Comparison of ENCODE assay signal across 12 cellular contexts in genomic region chr1:211605613-211606326, GRCh38. TPM values are rescaled to one million over a fixed set of nuclear protein-coding genes. Genes with fewer than 3 reads are reported as not detected.
DNase-seq lines count a peak whose midpoint lies in the region; ATAC-seq and TF ChIP-seq lines count a peak whose summit lies in the region.
"Had no signal": no experiment of that assay in that cellular context is flagged by ENCODE, and none has a peak within 500 bp of the region (broad histone marks: within the 10 kb centered on the region; RNA-seq: fewer than 3 reads in every experiment).

No MANE protein-coding gene starts in this region.

- H3K36me3 Mint-ChIP-seq in Caco-2 (ENCODE audit: insufficient read depth, unreplicated experiment): no peaks in the 10 kb centered on the region
- H3K36me3 Mint-ChIP-seq in activated CD4-positive, alpha-beta memory T cell treated with anti-CD3 and anti-CD28 coated beads for 36 hours: no peaks in the 10 kb centered on the region

- no peak for ATAC-seq in GM18517 (IDR thresholded peaks at IDR 0.05; ENCODE audit: unreplicated experiment)

- H3K27ac Mint-ChIP-seq in Caco-2 (ENCODE audit: unreplicated experiment): peak overlapping the region; percentile 71
- H3K27ac Mint-ChIP-seq in activated CD4-positive, alpha-beta memory T cell treated with anti-CD3 and anti-CD28 coated beads for 36 hours: no peak overlapping the region

- 0 out of 22 replicates have a peak, but pooled peaks cover 0 to 6% (median 0%) of the 10 kb centered on the region in 11 experiments for H3K36me3 ChIP-seq in BLaER1 treated with 17β-estradiol and CSF1 and Interleukin-3, amounts not matched to agents 10 nM and 100 nM
- H3K36me3 ChIP-seq in Caco-2 (ENCODE audit: control insufficient read depth, insufficient read depth, low read length): no peaks in the 10 kb centered on the region
- no peaks in the 10 kb centered on the region for H3K36me3 ChIP-seq in WERI-Rb-1
- H3K36me3 ChIP-seq: cardiac muscle cell had no signal

- H3K9me3 Mint-ChIP-seq in Caco-2 (ENCODE audit: unreplicated experiment): no peaks in the 10 kb centered on the region
- no peaks in the 10 kb centered on the region for H3K9me3 Mint-ChIP-seq in activated CD4-positive, alpha-beta memory T cell treated with anti-CD3 and anti-CD28 coated beads for 36 hours

- peak overlapping the region in 10 of 11 experiments; percentile 2 to 87 (median 76); a peak in 16 of 22 replicates for H3K9ac ChIP-seq in BLaER1 treated with 17β-estradiol and CSF1 and Interleukin-3, amounts not matched to agents 10 nM and 100 nM
- H3K9ac ChIP-seq: parathyroid adenoma had no signal

- DNase-seq in Caco-2 (no peak), glomerular visceral epithelial cell (ENCODE audit: extremely low spot score) (no peak), DMS 273 treated with DMSO at 0.1 percent for 48 hours (lab: John Stamatoyannopoulos, UW) (no peak), WERI-Rb-1 (no peak)
- DNase-seq in activated CD4-positive, alpha-beta memory T cell treated with anti-CD3 and anti-CD28 coated beads for 36 hours: no peak

- intact Hi-C loops in Caco-2 (cut with micrococcal nuclease; ENCODE audit: unreplicated experiment): no loop called here
- intact Hi-C loops in activated CD4-positive, alpha-beta memory T cell treated with anti-CD3 and anti-CD28 coated beads for 36 hours (cut with micrococcal nuclease): no loop called here

- no TSS peak for BruUV-seq in Caco-2 (replicated peaks; lab: Mats Ljungman, UMichigan)

- no peaks in the 10 kb centered on the region for H3K27me3 Mint-ChIP-seq in Caco-2 (ENCODE audit: insufficient read depth, unreplicated experiment)
- H3K27me3 Mint-ChIP-seq in activated CD4-positive, alpha-beta memory T cell treated with anti-CD3 and anti-CD28 coated beads for 36 hours: peaks cover 3% of the 10 kb centered on the region

- 0 out of 22 replicates have a peak, but pooled peaks cover 0 to 5% (median 0%) of the 10 kb centered on the region in 11 experiments for H3K9me3 ChIP-seq in BLaER1 treated with 17β-estradiol and CSF1 and Interleukin-3, amounts not matched to agents 10 nM and 100 nM (replicated peaks in 1 of 11)
- no peaks in the 10 kb centered on the region for H3K9me3 ChIP-seq in Caco-2
- H3K9me3 ChIP-seq in mononuclear cell (ENCODE audit: low read depth, low read length): no peaks in the 10 kb centered on the region
- H3K9me3 ChIP-seq in WERI-Rb-1 (ENCODE audit: severe bottlenecking): no peaks in the 10 kb centered on the region

- peaks cover 15 to 98% (median 70%) of the 10 kb centered on the region in 10 experiments; a peak in 19 of 20 replicates for H3K4me1 ChIP-seq in BLaER1 treated with 17β-estradiol and CSF1 and Interleukin-3, amounts not matched to agents 10 nM and 100 nM
- H3K4me1 ChIP-seq in Caco-2 (peaks cover 70% of the 10 kb centered on the region), mononuclear cell (ENCODE audit: insufficient read depth, low read length) (peaks cover 65% of the 10 kb centered on the region)

- POLR2A ChIA-PET in Caco-2 (lab: Charles Lee): interaction anchor here (0.5 to 1.0 kb wide), 2 partner anchors 43 to 63 kb away, joined by 3 read pairs; no protein-coding TSS in a partner anchor
- POLR2A ChIA-PET in activated CD4-positive, alpha-beta memory T cell treated with anti-CD3 and anti-CD28 coated beads for 36 hours (lab: Charles Lee): no interaction called here

- H4K20me1 ChIP-seq in BLaER1 treated with 17β-estradiol and CSF1 and Interleukin-3, amounts not matched to agents 10 nM and 100 nM: no peaks in the 10 kb centered on the region

- H3K27me3 ChIP-seq in BLaER1 treated with 17β-estradiol and CSF1 and Interleukin-3, amounts not matched to agents 10 nM and 100 nM: no peaks in the 10 kb centered on the region
- H3K27me3 ChIP-seq in Caco-2 (replicated peaks; ENCODE audit: control insufficient read depth, insufficient read depth, low read length) (no peaks in the 10 kb centered on the region), mononuclear cell (ENCODE audit: insufficient read depth, low read length) (no peaks in the 10 kb centered on the region), WERI-Rb-1 (ENCODE audit: insufficient read depth, low read depth, severe bottlenecking) (no peaks in the 10 kb centered on the region)
- H3K27me3 ChIP-seq: cardiac muscle cell, hepatocyte had no signal

- TF ChIP-seq CTCF in Caco-2 (IDR thresholded peaks at IDR 0.05; ENCODE audit: insufficient read depth in 1 of 2, low read depth in 1 of 2, low read length in 1 of 2, severe bottlenecking in 1 of 2, unreplicated experiment in 1 of 2): no peak
- no peak for TF ChIP-seq CTCF in WERI-Rb-1 (IDR thresholded peaks at IDR 0.05; ENCODE audit: low read depth, low read length)

- peak overlapping the region in 10 of 11 experiments; percentile 55 to 95 (median 84); a peak in 19 of 22 replicates for H3K4me2 ChIP-seq in BLaER1 treated with 17β-estradiol and CSF1 and Interleukin-3, amounts not matched to agents 10 nM and 100 nM
- H3K4me2 ChIP-seq: hepatocyte had no signal

- H3K4me1 Mint-ChIP-seq in Caco-2 (ENCODE audit: low read depth, unreplicated experiment): peaks cover 72% of the 10 kb centered on the region
- peaks cover 9% of the 10 kb centered on the region for H3K4me1 Mint-ChIP-seq in activated CD4-positive, alpha-beta memory T cell treated with anti-CD3 and anti-CD28 coated beads for 36 hours (ENCODE audit: low read depth)

- H3K27ac ChIP-seq in BLaER1 treated with 17β-estradiol and CSF1 and Interleukin-3, amounts not matched to agents 10 nM and 100 nM: peak overlapping the region; percentile 70 to 97 (median 88)
- H3K27ac ChIP-seq in WERI-Rb-1: no peak overlapping the region
- H3K27ac ChIP-seq: C4-2B, cardiac muscle cell, hepatocyte, parathyroid adenoma had no signal

- CTCF ChIA-PET in Caco-2 (lab: Charles Lee): interaction anchor here (1.5 to 2.0 kb wide), 2 partner anchors 19 to 26 kb away, joined by 6 to 7 read pairs; no protein-coding TSS in a partner anchor
- CTCF ChIA-PET in activated CD4-positive, alpha-beta memory T cell treated with anti-CD3 and anti-CD28 coated beads for 36 hours (lab: Charles Lee): interaction anchor here (1.0 to 1.4 kb wide), 2 partner anchors 11 to 27 kb away, joined by 3 to 5 read pairs; partner anchors contain the start of gene SLC30A1

- H3K4me3 Mint-ChIP-seq in Caco-2 (ENCODE audit: unreplicated experiment): no peak overlapping the region
- peak overlapping the region; percentile 64 for H3K4me3 Mint-ChIP-seq in activated CD4-positive, alpha-beta memory T cell treated with anti-CD3 and anti-CD28 coated beads for 36 hours

- peak overlapping the region in 7 of 10 experiments; percentile 9 to 57 (median 53); a peak in 12 of 20 replicates for H3K4me3 ChIP-seq in BLaER1 treated with 17β-estradiol and CSF1 and Interleukin-3, amounts not matched to agents 10 nM and 100 nM
- H3K4me3 ChIP-seq in Caco-2 (ENCODE audit: low read depth, low read length) (no peak overlapping the region), mononuclear cell (ENCODE audit: low read length) (peak overlapping the region; percentile 50), WERI-Rb-1 (ENCODE audit: low read depth, low read length) (no peak overlapping the region)
- H3K4me3 ChIP-seq: cardiac muscle cell, hepatocyte had no signal

RNA-seq across cellular contexts. Expression of gene SLC30A1, which starts 26.8 kb away (rescaled TPM):
- total RNA-seq in Caco-2 (2022): 21.6 and 26.6 TPM in 2 replicates
- 1 to 10 TPM; 3.5 to 3.9 TPM for total RNA-seq in activated CD4-positive, alpha-beta memory T cell treated with anti-CD3 and anti-CD28 coated beads for 36 hours
- total RNA-seq in mononuclear cell: 30.9 TPM

Comparison
In these comparisons a context has a peak if more than half of its experiments do, and no peak if none do; other contexts are left out.
1. H3K4me3 ChIP-seq: peak in BLaER1 treated with 17β-estradiol and CSF1 and Interleukin-3, amounts not matched to agents 10 nM and 100 nM (7 of 10) and mononuclear cell (single experiment); none in Caco-2 (single experiment) and WERI-Rb-1 (single experiment).